ENCODE assay signal across 8 cellular contexts in genomic region chr19:4830768-4831265, GRCh38. TPM values are rescaled to one million over a fixed set of nuclear protein-coding genes. Genes with fewer than 3 reads are reported as not detected.
DNase-seq lines count a peak whose midpoint lies in the region; ATAC-seq, FAIRE-seq and TF ChIP-seq lines count a peak whose summit lies in the region.

No MANE protein-coding gene starts in this region.

- peaks cover 33% of the 10 kb centered on the region for H3K4me1 ChIP-seq in BLaER1
- H3K4me1 ChIP-seq in OCI-LY1 (ENCODE audit: insufficient read depth, low read length, severe bottlenecking): peaks cover 30% of the 10 kb centered on the region
- no peaks in the 10 kb centered on the region for H3K4me1 ChIP-seq in H1 (replicated peaks in 1 of 4; ENCODE audit: control insufficient read depth in 3 of 4, insufficient read depth in 4 of 4, low read length in 3 of 4)

- no peaks in the 10 kb centered on the region for H3K9me2 ChIP-seq in OCI-LY1 (ENCODE audit: low read depth, low read length)

- H3K27ac ChIP-seq in BLaER1: peak overlapping the region; percentile 91
- peak overlapping the region; percentile 88 for H3K27ac ChIP-seq in OCI-LY1 (ENCODE audit: low read depth, low read length, poor library complexity, severe bottlenecking)
- H3K27ac ChIP-seq in H1 (ENCODE audit: low read depth, low read length): no peak overlapping the region

- no peak overlapping the region for H2AK5ac ChIP-seq in H1 (ENCODE audit: low read depth, low read length)

- no peak overlapping the region for H4K8ac ChIP-seq in H1 (ENCODE audit: extremely low read depth, insufficient read depth, low read length)

- FAIRE-seq in H1 (lab: Jason Lieb, UNC): no peak

- TF ChIP-seq CTCF in OCI-LY1 (IDR thresholded peaks at IDR 0.05; ENCODE audit: low read length) (no peak), H1 (IDR thresholded peaks at IDR 0.05; ENCODE audit: control extremely low read depth in 1 of 3, insufficient read depth in 1 of 3, low read depth in 1 of 3, low read length in 3 of 3) (no peak), nephron (IDR thresholded peaks at IDR 0.05; ENCODE audit: unreplicated experiment in 3 of 3) (no peak)

- H2BK120ac ChIP-seq in H1 (replicated peaks; ENCODE audit: low read depth, low read length): no peak overlapping the region

- H4K20me1 ChIP-seq in BLaER1: peaks cover 28% of the 10 kb centered on the region; the same call in 1 of the 2 replicates
- H4K20me1 ChIP-seq in OCI-LY1 (ENCODE audit: insufficient read depth, low read length): no peaks in the 10 kb centered on the region
- no peaks in the 10 kb centered on the region for H4K20me1 ChIP-seq in H1 (replicated peaks in 1 of 2; ENCODE audit: control insufficient read depth in 1 of 2, insufficient read depth in 2 of 2, low read length in 2 of 2)

- 87% methylated on average over 6 of the region's 6 CpGs; no CpG with 5 or more reads in 1 of the 2 experiments for WGBS in H1 (ENCODE audit: extremely low coverage in 1 of 2, insufficient coverage in 1 of 2, insufficient read length in 1 of 2, insufficient replicate concordance in 2 of 2, low coverage in 1 of 2, low lambda C conversion rate in 2 of 2, missing lambda C conversion rate in 1 of 2), 2 experiments

- H3K79me1 ChIP-seq in H1 (ENCODE audit: low read depth, low read length): no peaks in the 10 kb centered on the region

- TF ChIP-seq EP300 in H1 (IDR thresholded peaks at IDR 0.05; ENCODE audit: borderline replicate concordance in 1 of 2, low read depth in 2 of 2, low read length in 2 of 2): no peak

- H3K4ac ChIP-seq in H1 (replicated peaks; ENCODE audit: insufficient read length, low read depth, low read length): no peak overlapping the region

- H3K9me3 ChIP-seq in BLaER1 (no peaks in the 10 kb centered on the region), OCI-LY1 (ENCODE audit: low read length) (no peaks in the 10 kb centered on the region), H1 (ENCODE audit: insufficient read depth in 2 of 2, low read depth in 1 of 2, low read length in 1 of 2) (no peaks in the 10 kb centered on the region)

- CTCF ChIA-PET in H1 (lab: Charles Lee; ENCODE audit: partially characterized antibody): interaction anchor here (0.6 to 1.6 kb wide), 5 partner anchors 21 to 830 kb away, joined by 3 to 5 read pairs (median 3); no protein-coding TSS in a partner anchor

- no peak for TF ChIP-seq POLR2A in H1 (IDR thresholded peaks at IDR 0.05; ENCODE audit: control extremely low read depth in 1 of 2, low read depth in 2 of 2, low read length in 2 of 2)

- H3K27me3 ChIP-seq in BLaER1 (no peaks in the 10 kb centered on the region), OCI-LY1 (ENCODE audit: insufficient read depth, low read length) (no peaks in the 10 kb centered on the region), H1 (replicated peaks in 1 of 4; ENCODE audit: control insufficient read depth in 3 of 4, extremely low read depth in 1 of 4, insufficient read depth in 3 of 4, low read length in 3 of 4) (peaks cover 0 to 16% (median 12%) of the 10 kb centered on the region in 4 experiments; a peak in 6 of 7 replicates)

- H2BK5ac ChIP-seq in H1 (ENCODE audit: low read depth, low read length): no peak overlapping the region; the same call in 1 of the 2 replicates

- no peak overlapping the region for H2BK20ac ChIP-seq in H1 (ENCODE audit: low read length)

- 0 out of 2 replicates have a peak, but pooled peaks cover 9% of the 10 kb centered on the region for H3K36me3 ChIP-seq in BLaER1
- H3K36me3 ChIP-seq in OCI-LY1 (ENCODE audit: insufficient read depth, low read length): no peaks in the 10 kb centered on the region
- H3K36me3 ChIP-seq in H1 (ENCODE audit: control insufficient read depth in 2 of 4, insufficient read depth in 4 of 4, low read length in 3 of 4): no peaks in the 10 kb centered on the region

- peaks cover 10% of the 10 kb centered on the region for H3K4me1 Mint-ChIP-seq in nephron

- H2AFZ ChIP-seq in OCI-LY1 (ENCODE audit: low read length) (no peak overlapping the region), H1 (ENCODE audit: low read length) (no peak overlapping the region)

- ATAC-seq in HG02840 (IDR thresholded peaks at IDR 0.05; ENCODE audit: low FRiP score, unreplicated experiment) (no peak), HG02759 (IDR thresholded peaks at IDR 0.05; ENCODE audit: unreplicated experiment) (no peak)

- no peak overlapping the region for H3K23ac ChIP-seq in H1 (ENCODE audit: insufficient read length)

- POLR2A ChIA-PET in H1 (lab: Charles Lee; ENCODE audit: partially characterized antibody): interaction anchor here (1.0 kb wide), 1 partner anchor 34 kb away, joined by 3 read pairs; no protein-coding TSS in a partner anchor

- H3K23me2 ChIP-seq in H1 (ENCODE audit: low read depth, low read length): no peaks in the 10 kb centered on the region

- peak overlapping the region; percentile 92; the same call in 1 of the 2 replicates for H2BK15ac ChIP-seq in H1 (ENCODE audit: low read length)

- peak overlapping the region; percentile 82 to 89 (median 86) for H3K4me3 Mint-ChIP-seq in nephron

- H3K79me2 ChIP-seq in OCI-LY1 (ENCODE audit: insufficient read depth, low read length) (peaks cover 19% of the 10 kb centered on the region; the same call in 1 of the 2 replicates), H1 (ENCODE audit: control insufficient read depth in 1 of 2, insufficient read depth in 2 of 2, low read length in 2 of 2) (no peaks in the 10 kb centered on the region)

- H3K4me3 ChIP-seq in BLaER1: peak overlapping the region; percentile 90
- H3K4me3 ChIP-seq in OCI-LY1 (ENCODE audit: low read depth, low read length, poor library complexity, severe bottlenecking): peak overlapping the region; percentile 85
- peak overlapping the region in 1 of 4 experiments; percentile 93; a peak in 2 of 8 replicates for H3K4me3 ChIP-seq in H1 (ENCODE audit: extremely low read depth in 1 of 4, insufficient read depth in 2 of 4, low read depth in 3 of 4, low read length in 4 of 4)

- H4K91ac ChIP-seq in H1 (replicated peaks; ENCODE audit: insufficient read length, low read length): no peak overlapping the region

- no peaks in the 10 kb centered on the region for H3K9me3 Mint-ChIP-seq in nephron

- TF ChIP-seq RAD21 in H1 (IDR thresholded peaks at IDR 0.05 in 1 of 2, conservative IDR thresholded peaks at IDR 0.05 in 1 of 2; ENCODE audit: low read depth in 2 of 2, low read length in 2 of 2): no peak

- no peak for DNase-seq in H1 (ENCODE audit: low read depth in 1 of 2, low spot score in 2 of 2)
- DNase-seq in iPS-NIHi7 (ENCODE audit: extremely low spot score): no peak
- no peak for DNase-seq in NOMO-1 treated with DMSO at 0.1 percent for 48 hours (lab: John Stamatoyannopoulos, UW; ENCODE audit: unreplicated experiment)

- H3K27ac Mint-ChIP-seq in nephron: peak overlapping the region; percentile 8 to 71 (median 62)

- H3K4me2 ChIP-seq in BLaER1 (peak overlapping the region; percentile 94), OCI-LY1 (ENCODE audit: low read length) (peak overlapping the region; percentile 94), H1 (ENCODE audit: insufficient read depth in 1 of 2, low read depth in 2 of 2, low read length in 2 of 2) (peak overlapping the region; percentile 58 to 98; a peak in 3 of 4 replicates)

- H3K36me3 Mint-ChIP-seq in nephron (ENCODE audit: low read depth): no peaks in the 10 kb centered on the region

- no peak overlapping the region for H3K14ac ChIP-seq in H1 (ENCODE audit: insufficient read length)

- H3F3A ChIP-seq in OCI-LY1 (ENCODE audit: insufficient read depth, low read length): no peaks in the 10 kb centered on the region

- H3K56ac ChIP-seq in H1 (replicated peaks; ENCODE audit: insufficient read length, low read depth, low read length): no peak overlapping the region

- no peak overlapping the region for H4K5ac ChIP-seq in H1 (ENCODE audit: insufficient read length, low read depth, low read length)

- H3K27me3 Mint-ChIP-seq in nephron (ENCODE audit: low read depth): peaks cover 7% of the 10 kb centered on the region

- no peak overlapping the region for H3K18ac ChIP-seq in H1 (ENCODE audit: extremely low read depth, low read length)

- H2BK12ac ChIP-seq in H1 (ENCODE audit: low read depth, low read length): 0 out of 2 replicates have a peak overlapping the region, but pooled peaks have one; percentile 39

- H3K9ac ChIP-seq in BLaER1 (peak overlapping the region; percentile 92), OCI-LY1 (ENCODE audit: low read length) (peak overlapping the region; percentile 91), H1 (replicated peaks in 1 of 4; ENCODE audit: extremely low read depth in 1 of 4, low read depth in 3 of 4, low read length in 3 of 4) (no peak overlapping the region)

TF ChIP-seq in H1, 55 proteins besides CTCF, POLR2A, EP300 and RAD21 (continues in another document):
- no peak for TF ChIP-seq SIX5 (IDR thresholded peaks at IDR 0.05; ENCODE audit: low read depth, low read length)

RNA-seq across cellular contexts. Expression of gene TICAM1, which starts 0.7 kb away (rescaled TPM):
- 0.65 TPM in 2 replicates for total RNA-seq in H1 (2021; fragmentation: NEBNext Ultra II Directional; extraction: Animal tissue kit (Norgen Biotek cat#: 25700))
- 0.41 and 0.57 TPM in 2 replicates for polyA plus RNA-seq in H1 (2011; rRNA removed)
- 0.21 TPM for polyA plus RNA-seq in H1 (2011; cell fraction: cytosol; rRNA removed)
- polyA plus RNA-seq in H1 (2011; cell fraction: nucleus; rRNA removed): 0.21 TPM
- 0.72 to 1.2 TPM (median 0.94 TPM) in 4 replicates for polyA plus RNA-seq in H1 (2012, experiment 1 of 2)
- polyA plus RNA-seq in H1 (2012, experiment 2 of 2): 0.34 TPM
- 0.95 TPM for polyA plus RNA-seq in H1 (2013, experiment 1 of 2)
- polyA plus RNA-seq in H1 (2013, experiment 2 of 2): 0.98 TPM
- 0.09 TPM in 1 of 2 replicates, not detected in the other for polyA minus RNA-seq in H1 (2011; rRNA and poly(A)+ RNA removed)
- polyA minus RNA-seq in H1 (2011; cell fraction: cytosol; rRNA and poly(A)+ RNA removed): not detected
- polyA minus RNA-seq in H1 (2011; cell fraction: nucleus; rRNA and poly(A)+ RNA removed): not detected

RNA-seq across cellular contexts. Expression of gene PLIN3, which starts 36.6 kb away (rescaled TPM):
- total RNA-seq in H1 (2021; fragmentation: NEBNext Ultra II Directional; extraction: Animal tissue kit (Norgen Biotek cat#: 25700)): 60.7 and 68.1 TPM in 2 replicates
- polyA plus RNA-seq in H1 (2011; rRNA removed): 61.5 and 67.3 TPM in 2 replicates
- polyA plus RNA-seq in H1 (2011; cell fraction: cytosol; rRNA removed): 79.2 TPM
- 43.4 TPM for polyA plus RNA-seq in H1 (2011; cell fraction: nucleus; rRNA removed)
- 35.1 to 58.7 TPM (median 50.1 TPM) in 4 replicates for polyA plus RNA-seq in H1 (2012, experiment 1 of 2)
- polyA plus RNA-seq in H1 (2012, experiment 2 of 2): 56.8 TPM
- polyA plus RNA-seq in H1 (2013, experiment 1 of 2): 36.3 TPM
- 31.4 TPM for polyA plus RNA-seq in H1 (2013, experiment 2 of 2)
- polyA minus RNA-seq in H1 (2011; rRNA and poly(A)+ RNA removed): 32.7 and 48.3 TPM in 2 replicates
- 60.8 TPM for polyA minus RNA-seq in H1 (2011; cell fraction: cytosol; rRNA and poly(A)+ RNA removed)
- polyA minus RNA-seq in H1 (2011; cell fraction: nucleus; rRNA and poly(A)+ RNA removed): 36.9 TPM

RNA-seq across cellular contexts. Expression of gene FEM1A, which starts 39.3 kb away (rescaled TPM):
- 16.1 and 16.4 TPM in 2 replicates for total RNA-seq in H1 (2021; fragmentation: NEBNext Ultra II Directional; extraction: Animal tissue kit (Norgen Biotek cat#: 25700))
- polyA plus RNA-seq in H1 (2011; rRNA removed): 6.7 and 8.8 TPM in 2 replicates
- 7.2 TPM for polyA plus RNA-seq in H1 (2011; cell fraction: cytosol; rRNA removed)
- 8.0 TPM for polyA plus RNA-seq in H1 (2011; cell fraction: nucleus; rRNA removed)
- 1.7 to 2.4 TPM (median 2.2 TPM) in 4 replicates for polyA plus RNA-seq in H1 (2012, experiment 1 of 2)
- polyA plus RNA-seq in H1 (2012, experiment 2 of 2): 1.7 TPM
- polyA plus RNA-seq in H1 (2013, experiment 1 of 2): 7.3 TPM
- 7.0 TPM for polyA plus RNA-seq in H1 (2013, experiment 2 of 2)
- 11.4 and 12.5 TPM in 2 replicates for polyA minus RNA-seq in H1 (2011; rRNA and poly(A)+ RNA removed)
- 10.6 TPM for polyA minus RNA-seq in H1 (2011; cell fraction: cytosol; rRNA and poly(A)+ RNA removed)
- polyA minus RNA-seq in H1 (2011; cell fraction: nucleus; rRNA and poly(A)+ RNA removed): 12.2 TPM

Comparison
In these comparisons a context has a peak if more than half of its experiments do, and no peak if none do; other contexts are left out.
1. H3K9ac ChIP-seq: peak in BLaER1 (single experiment) and OCI-LY1 (single experiment); none in H1 (0 of 4).
2. Peak in every context shown above with its lines, with median percentiles within 50 percentile points of each other: H3K4me2 ChIP-seq.